ENCODE assay signal across 28 cellular contexts in the genomic region with DNA sequence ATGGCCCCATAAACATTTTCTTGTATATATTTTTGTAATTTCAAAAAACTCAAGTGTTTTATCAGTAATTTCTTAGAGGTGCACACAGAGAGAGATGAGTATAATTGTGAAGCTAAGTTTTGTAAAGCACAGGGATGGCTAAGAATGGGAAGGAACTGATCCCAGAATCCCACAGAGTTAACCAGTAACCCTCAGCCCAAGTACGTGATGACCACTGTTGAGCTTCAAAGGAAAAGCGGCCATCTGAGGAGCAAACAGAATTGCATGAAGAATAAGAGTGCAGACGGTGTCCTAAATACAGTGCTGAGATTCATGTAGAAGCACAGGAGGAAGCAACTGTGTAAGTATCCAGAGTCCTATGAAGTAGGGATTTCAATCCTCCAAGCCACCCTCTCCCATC.
"Had no signal": no experiment of that assay in that cellular context is flagged by ENCODE, and none has a peak within 500 bp of the region (broad histone marks: within the 10 kb centered on the region; RNA-seq: fewer than 3 reads in every experiment).

No MANE protein-coding gene starts in this region.

- ATAC-seq: naive thymus-derived CD8-positive, alpha-beta T cell; natural killer cell treated with Interleukin-12 subunit alpha and Interleukin-12 subunit beta and Interleukin-15 and Interleukin-18, amount 100 ng/mL, for 72 hours; pancreas; right cardiac atrium; sciatic nerve; stimulated activated memory B cell treated with anti-CD40 and anti-IgM and Interleukin-4, amounts not matched to agents 10 μg/mL and 1 μg/mL and 100 μg/mL, for 72 hours; stimulated activated naive CD8-positive, alpha-beta T cell treated with anti-CD3 and anti-CD28 coated beads, Interleukin-15, amount 100 ng/mL, for 72 hours; stimulated activated naive CD8-positive, alpha-beta T cell treated with anti-CD3 and anti-CD28 coated beads, Interleukin-15, Interleukin-2, amounts not matched to agents 100 U/mL and 50 U/mL, for 24 hours; upper lobe of right lung had no signal

- H3K27me3 ChIP-seq: pancreas, testis, upper lobe of right lung had no signal

- H3K4me3 ChIP-seq: pancreas, prostate gland, skin epidermis, smooth muscle cell, spleen, suprapubic skin, testis, tibial artery, transverse colon, upper lobe of right lung, uterus had no signal

- H3K27ac ChIP-seq: neutrophil, pancreas, prostate gland, skin epidermis, spleen, suprapubic skin, testis, tibial artery, transverse colon, upper lobe of right lung, uterus had no signal

- DNase-seq: naive thymus-derived CD8-positive, alpha-beta T cell; nephron progenitor cell; nucleus accumbens; pancreas; right cardiac atrium; spleen; stimulated activated CD4-positive, alpha-beta T cell treated with anti-CD3 and anti-CD28 coated beads, Interleukin-12 subunit alpha, Interleukin-12 subunit beta, amount 100 ng/mL, for 4 hours; stimulated activated CD4-positive, alpha-beta T cell treated with anti-CD3 and anti-CD28 coated beads, Interleukin-1b, Interleukin-23, amount 100 ng/mL, for 48 hours; stimulated activated CD4-positive, alpha-beta T cell treated with anti-CD3 and anti-CD28 coated beads, Interleukin-4, amount 100 ng/mL, for 1 hour; stimulated activated CD4-positive, alpha-beta T cell treated with anti-CD3 and anti-CD28 coated beads, Interleukin-4, amount 100 ng/mL, for 4 hours; stimulated activated CD8-positive, alpha-beta memory T cell treated with anti-CD3 and anti-CD28 coated beads, Interleukin-4, amount 100 ng/mL, for 48 hours; stimulated activated naive CD4-positive, alpha-beta T cell; stimulated activated naive CD8-positive, alpha-beta T cell treated with anti-CD3 and anti-CD28 coated beads, Interleukin-15, amount 100 ng/mL, for 72 hours; stimulated activated naive CD8-positive, alpha-beta T cell treated with anti-CD3 and anti-CD28 coated beads, Interleukin-15, Interleukin-2, amounts not matched to agents 100 U/mL and 50 U/mL, for 24 hours; substantia nigra; testis; tibial artery; transverse colon; upper lobe of right lung; uterus had no signal

- H3K4me2 ChIP-seq: smooth muscle cell had no signal

- H3K4me1 ChIP-seq: pancreas, prostate gland, spleen, suprapubic skin, testis, tibial artery, transverse colon, upper lobe of right lung, uterus had no signal

- H3K36me3 ChIP-seq: neutrophil, pancreas, prostate gland, spleen, suprapubic skin, tibial artery, transverse colon, upper lobe of right lung, uterus had no signal

- H3K9me3 ChIP-seq: neutrophil, pancreas, prostate gland, suprapubic skin, testis, tibial artery, transverse colon, upper lobe of right lung, uterus had no signal
